Comparison of ENCODE assay signal across 27 cellular contexts in the genomic region with DNA sequence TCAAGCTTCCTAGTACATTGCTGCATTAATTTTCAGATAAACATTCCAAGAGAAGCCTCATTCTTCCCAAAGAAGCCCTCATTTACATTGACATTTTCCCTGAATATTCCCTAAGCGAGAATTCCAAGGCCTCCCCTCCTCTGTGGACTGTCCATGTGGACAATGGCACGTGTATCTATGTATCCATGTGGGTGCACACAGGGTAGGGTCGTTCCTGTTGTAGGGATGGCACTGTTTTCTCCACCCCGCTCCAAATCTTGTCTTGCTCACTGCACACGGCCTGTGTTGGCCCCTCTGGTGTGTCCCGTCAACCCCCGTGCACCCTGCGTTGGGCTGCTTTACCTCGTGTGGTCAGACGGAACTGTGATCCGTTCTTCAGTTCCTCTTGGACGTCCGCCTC.
"Had no signal": no experiment of that assay in that cellular context is flagged by ENCODE, and none has a peak within 500 bp of the region (broad histone marks: within the 10 kb centered on the region; RNA-seq: fewer than 3 reads in every experiment).

No MANE protein-coding gene starts in this region.

- DNase-seq: colonic mucosa; cortex of kidney; dermis blood vessel endothelial cell; dorsolateral prefrontal cortex; effector CD4-positive, alpha-beta T cell; effector CD8-positive, alpha-beta T cell; effector memory CD4-positive, alpha-beta T cell; effector memory CD8-positive, alpha-beta T cell; endodermal cell; erythroblast; esophagus squamous epithelium; foreskin fibroblast; foreskin keratinocyte; foreskin melanocyte; gastrocnemius medialis; glutamatergic neuron; heart left ventricle; heart right ventricle had no signal

- H3K27me3 ChIP-seq: colonic mucosa, foreskin keratinocyte, gastrocnemius medialis had no signal

- H3K4me1 Mint-ChIP-seq: endodermal cell had no signal

- H3K9me3 Mint-ChIP-seq: endodermal cell had no signal

- H3K4me3 Mint-ChIP-seq: dendritic cell treated with granulocyte-macrophage colony-stimulating factor and Interleukin-4, amounts not matched to agents 40 ng/mL and 50 ng/mL, for 4 days; effector memory CD8-positive, alpha-beta T cell; endodermal cell had no signal

- H3K4me1 ChIP-seq: colonic mucosa, esophagus squamous epithelium, foreskin keratinocyte, gastrocnemius medialis, gastroesophageal sphincter, heart left ventricle, heart right ventricle had no signal

- H3K27me3 Mint-ChIP-seq: dendritic cell treated with granulocyte-macrophage colony-stimulating factor and Interleukin-4, amounts not matched to agents 40 ng/mL and 50 ng/mL, for 4 days; effector memory CD8-positive, alpha-beta T cell had no signal

- H3K9me3 ChIP-seq: colonic mucosa, esophagus squamous epithelium, gastrocnemius medialis, gastroesophageal sphincter, heart left ventricle had no signal

- FAIRE-seq: colon, endometrium, endothelial cell of umbilical vein, frontal cortex had no signal

- H3K4me3 ChIP-seq: colonic mucosa, coronary artery, dorsolateral prefrontal cortex, esophagus squamous epithelium, gastrocnemius medialis, gastroesophageal sphincter, heart left ventricle, heart right ventricle had no signal

- ATAC-seq: effector memory CD8-positive, alpha-beta T cell; esophagus mucosa; foreskin keratinocyte; gastrocnemius medialis; gastroesophageal sphincter; heart left ventricle; heart right ventricle had no signal

- H3K36me3 ChIP-seq: colonic mucosa, esophagus squamous epithelium, gastrocnemius medialis, gastroesophageal sphincter, heart left ventricle, heart right ventricle had no signal

- H3K27ac Mint-ChIP-seq: dendritic cell treated with granulocyte-macrophage colony-stimulating factor and Interleukin-4, amounts not matched to agents 40 ng/mL and 50 ng/mL, for 4 days; effector memory CD8-positive, alpha-beta T cell; endodermal cell had no signal

- H3K27ac ChIP-seq: colonic mucosa, coronary artery, dorsolateral prefrontal cortex, epithelial cell of prostate, esophagus squamous epithelium, foreskin keratinocyte, gastrocnemius medialis, gastroesophageal sphincter, heart left ventricle, heart right ventricle had no signal
